ENCODE assay signal across 1 cellular context in genomic region chr11:109668973-109669634, GRCh38.
TF ChIP-seq lines count a peak whose summit lies in the region.

No MANE protein-coding gene starts in this region.

TF ChIP-seq in WTC11, 78 proteins besides CTCF, POLR2A, EP300 and RAD21 (continued from another document):
- TF ChIP-seq ZNF281 (CRISPR knock-in tag; IDR thresholded peaks at IDR 0.05) (no peak), NR1H2 (CRISPR knock-in tag; IDR thresholded peaks at IDR 0.05) (no peak), ZNF263 (CRISPR knock-in tag; IDR thresholded peaks at IDR 0.05; ENCODE audit: low read depth) (no peak), NR3C1 (CRISPR knock-in tag; conservative IDR thresholded peaks at IDR 0.05; ENCODE audit: low read depth) (no peak), ZNF425 (CRISPR knock-in tag; conservative IDR thresholded peaks at IDR 0.05) (no peak), GTF2I (CRISPR knock-in tag; conservative IDR thresholded peaks at IDR 0.05) (no peak)
- TF ChIP-seq, protein P1, sequence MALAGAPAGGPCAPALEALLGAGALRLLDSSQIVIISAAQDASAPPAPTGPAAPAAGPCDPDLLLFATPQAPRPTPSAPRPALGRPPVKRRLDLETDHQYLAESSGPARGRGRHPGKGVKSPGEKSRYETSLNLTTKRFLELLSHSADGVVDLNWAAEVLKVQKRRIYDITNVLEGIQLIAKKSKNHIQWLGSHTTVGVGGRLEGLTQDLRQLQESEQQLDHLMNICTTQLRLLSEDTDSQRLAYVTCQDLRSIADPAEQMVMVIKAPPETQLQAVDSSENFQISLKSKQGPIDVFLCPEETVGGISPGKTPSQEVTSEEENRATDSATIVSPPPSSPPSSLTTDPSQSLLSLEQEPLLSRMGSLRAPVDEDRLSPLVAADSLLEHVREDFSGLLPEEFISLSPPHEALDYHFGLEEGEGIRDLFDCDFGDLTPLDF (CRISPR knock-in tag; IDR thresholded peaks at IDR 0.05) = no peak
